Comparison of ENCODE assay signal across 26 cellular contexts in genomic region chr15:80558631-80559319, GRCh38.
"Had no signal": no experiment of that assay in that cellular context is flagged by ENCODE, and none has a peak within 500 bp of the region (broad histone marks: within the 10 kb centered on the region; RNA-seq: fewer than 3 reads in every experiment).

No MANE protein-coding gene starts in this region.

- H3K27me3 ChIP-seq: adrenal gland, Peyer's patch, SJSA1 had no signal

- H3K4me3 ChIP-seq: adrenal gland, Peyer's patch, SJSA1 had no signal

- H3K36me3 Mint-ChIP-seq: activated naive CD8-positive, alpha-beta T cell treated with anti-CD3 and anti-CD28 coated beads, Interleukin-2, amount 10 ng/mL, durations not matched to agents 7 days and 5 days had no signal

- H3K36me3 ChIP-seq: adrenal gland, Peyer's patch had no signal

- H3K9me3 Mint-ChIP-seq: activated CD8-positive, alpha-beta T cell treated with anti-CD3 and anti-CD28 coated beads for 36 hours; activated naive CD8-positive, alpha-beta T cell treated with anti-CD3 and anti-CD28 coated beads, Interleukin-2, amount 10 ng/mL, durations not matched to agents 7 days and 5 days; IgD-negative memory B cell had no signal

- H3K27ac ChIP-seq: adrenal gland, Peyer's patch, RWPE1, SJSA1 had no signal

- DNase-seq: activated CD4-positive, alpha-beta T cell treated with anti-CD3 and anti-CD28 coated beads for 4 hours; activated CD8-positive, alpha-beta memory T cell treated with anti-CD3 and anti-CD28 coated beads, Interleukin-2, amount 50 U/mL, for 4 hours; activated CD8-positive, alpha-beta T cell treated with anti-CD3 and anti-CD28 coated beads for 36 hours; activated naive CD4-positive, alpha-beta T cell treated with anti-CD3 and anti-CD28 coated beads, Interleukin-2, amount 50 U/mL, for 16 hours; activated naive CD8-positive, alpha-beta T cell treated with anti-CD3 and anti-CD28 coated beads, Interleukin-2, amount 10 ng/mL, durations not matched to agents 7 days and 5 days; adrenal gland; anterior cingulate cortex; KG1; NCI-H1092 treated with DMSO at 0.1 percent for 48 hours; NCI-H1417 treated with DMSO at 0.1 percent for 48 hours; NCI-H1694; NCI-H2029; NCI-H2107; NCI-H2171 treated with DMSO at 0.1 percent for 48 hours; NCI-H345; NCI-H510A; NCI-H526 treated with DMSO at 0.1 percent for 48 hours; NK-92 treated with Interleukin-12 subunit alpha and Interleukin-12 subunit beta, amount 100 ng/mL, for 24 hours; Peyer's patch; Right ventricle myocardium superior; SW 1271 had no signal

- H3K4me1 Mint-ChIP-seq: activated naive CD8-positive, alpha-beta T cell treated with anti-CD3 and anti-CD28 coated beads, Interleukin-2, amount 10 ng/mL, durations not matched to agents 7 days and 5 days; IgD-negative memory B cell had no signal

- ATAC-seq: activated CD4-positive, CD25-positive, alpha-beta regulatory T cell treated with anti-CD3 and anti-CD28 coated beads, Interleukin-2, amount 50 U/mL, for 24 hours; activated CD8-positive, alpha-beta T cell treated with anti-CD3 and anti-CD28 coated beads for 36 hours; SK-N-SH treated with all-trans-retinoic acid at 6 μM for 48 hours had no signal

- H3K4me3 Mint-ChIP-seq: activated CD8-positive, alpha-beta T cell treated with anti-CD3 and anti-CD28 coated beads for 36 hours; activated naive CD8-positive, alpha-beta T cell treated with anti-CD3 and anti-CD28 coated beads, Interleukin-2, amount 10 ng/mL, durations not matched to agents 7 days and 5 days had no signal

- H3K9me3 ChIP-seq: adrenal gland, Peyer's patch, SJSA1 had no signal

- H3K4me1 ChIP-seq: adrenal gland, Peyer's patch, SJSA1 had no signal

- H3K27ac Mint-ChIP-seq: activated CD8-positive, alpha-beta T cell treated with anti-CD3 and anti-CD28 coated beads for 36 hours; activated naive CD8-positive, alpha-beta T cell treated with anti-CD3 and anti-CD28 coated beads, Interleukin-2, amount 10 ng/mL, durations not matched to agents 7 days and 5 days; IgD-negative memory B cell had no signal
